In the genomic region with DNA sequence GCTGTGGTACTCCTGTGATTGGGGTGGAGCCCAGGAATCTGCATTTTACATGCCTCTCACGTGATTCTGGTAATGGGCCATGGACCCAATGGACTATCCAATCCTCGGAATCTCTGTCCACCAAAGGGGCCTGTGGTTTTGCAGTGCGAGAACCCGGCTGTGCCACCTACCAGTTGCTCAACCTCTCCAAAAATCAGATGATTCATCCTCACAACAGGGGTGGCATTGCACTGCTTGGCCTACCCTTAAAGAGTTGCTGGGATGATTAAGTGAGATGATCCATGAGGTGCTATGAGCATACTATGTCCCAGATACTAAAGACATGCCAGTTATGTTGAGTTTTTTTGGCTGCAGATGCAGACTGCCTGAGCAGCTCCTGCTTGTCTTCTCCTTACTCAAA, we compare ENCODE assay signal across 13 cellular contexts. TPM values are rescaled to one million over a fixed set of nuclear protein-coding genes. Genes with fewer than 3 reads are reported as not detected.
DNase-seq lines count a peak whose midpoint lies in the region; ATAC-seq, FAIRE-seq and TF ChIP-seq lines count a peak whose summit lies in the region.
"Had no signal": no experiment of that assay in that cellular context is flagged by ENCODE, and none has a peak within 500 bp of the region (broad histone marks: within the 10 kb centered on the region; RNA-seq: fewer than 3 reads in every experiment).

No MANE protein-coding gene starts in this region.

- H3K4me3 ChIP-seq in lower lobe of right lung (no peak overlapping the region), small intestine (ENCODE audit: low read depth in 1 of 2, low read length in 2 of 2) (no peak overlapping the region)

- no peak for ATAC-seq in WTC11
- ATAC-seq in lower lobe of right lung = no peak
- ATAC-seq in HG02623 (IDR thresholded peaks at IDR 0.05; ENCODE audit: unreplicated experiment) = no peak

- CTCF ChIA-PET in WTC11 (lab: Charles Lee) = interaction anchor here (0.6 to 1.7 kb wide), 2 partner anchors 13 to 31 kb away, joined by 3 to 5 read pairs; no protein-coding TSS in a partner anchor

- H3K36me3 Mint-ChIP-seq in WTC11 = peaks cover 5% of the 10 kb centered on the region

- FAIRE-seq in H54 (lab: Jason Lieb, UNC) (no peak), small intestine (lab: Jason Lieb, UNC) (no peak)
- FAIRE-seq: colon, keratinocyte had no signal

- H3K36me3 ChIP-seq in lower lobe of right lung (no peaks in the 10 kb centered on the region), small intestine (ENCODE audit: control insufficient read depth in 2 of 2, insufficient read depth in 2 of 2, low read length in 2 of 2) (no peaks in the 10 kb centered on the region)

- WGBS in small intestine, 3 donors = 65 to 76% (median 70%) methylated on average over 4 of the region's 4 CpGs

- H3K4me1 Mint-ChIP-seq in WTC11 = peaks cover 54% of the 10 kb centered on the region

- TF ChIP-seq CTCF in WTC11 (IDR thresholded peaks at IDR 0.05) (no peak), lower lobe of right lung (IDR thresholded peaks at IDR 0.05) (no peak)

- no peaks in the 10 kb centered on the region for H3K27me3 ChIP-seq in lower lobe of right lung (ENCODE audit: low read depth)
- H3K27me3 ChIP-seq in small intestine (ENCODE audit: control insufficient read depth in 2 of 2, insufficient read depth in 2 of 2, low read length in 2 of 2) = no peaks in the 10 kb centered on the region

- POLR2A ChIA-PET in WTC11 (lab: Charles Lee) = no interaction called here

- no peaks in the 10 kb centered on the region; the same call in 1 of the 2 replicates for H3K27me3 Mint-ChIP-seq in WTC11 (ENCODE audit: low read depth)

- no peaks in the 10 kb centered on the region for H3K9me3 ChIP-seq in lower lobe of right lung
- no peaks in the 10 kb centered on the region for H3K9me3 ChIP-seq in small intestine (ENCODE audit: control insufficient read depth, low read depth)

- H3K4me1 ChIP-seq in lower lobe of right lung (peaks cover 56% of the 10 kb centered on the region), small intestine (ENCODE audit: control insufficient read depth in 2 of 2, insufficient read depth in 1 of 2, low read depth in 1 of 2, low read length in 1 of 2) (peaks cover 8 to 16% of the 10 kb centered on the region in 2 donors)

- H3K27ac Mint-ChIP-seq in WTC11 = no peak overlapping the region

- DNase-seq in AML-193 (lab: John Stamatoyannopoulos, UW) (peak; percentile 35 to 54), H54 (ENCODE audit: insufficient read length, low spot score) (peak; percentile 61), WTC11 (ENCODE audit: low spot score) (no peak), lower lobe of right lung (no peak), OCI-M2 (lab: John Stamatoyannopoulos, UW; ENCODE audit: unreplicated experiment) (no peak), small intestine (no peak)
- no peak for DNase-seq in effector CD8-positive, alpha-beta T cell (lab: John Stamatoyannopoulos, UW)
- DNase-seq: NCI-H1092; stimulated activated CD4-positive, alpha-beta T cell treated with anti-CD3 and anti-CD28 coated beads, Interleukin-1b, Interleukin-23, amount 100 ng/mL, for 48 hours; WERI-Rb-1 had no signal

- no peak for TF ChIP-seq POLR2A in H54 (IDR thresholded peaks at IDR 0.05; ENCODE audit: low read depth, low read length)

- H3K4me3 Mint-ChIP-seq in WTC11 = 0 out of 2 replicates have a peak overlapping the region, but pooled peaks have one; percentile 92

- H3K27ac ChIP-seq in lower lobe of right lung (peak overlapping the region; percentile 99), small intestine (ENCODE audit: low read depth in 1 of 2, low read length in 1 of 2) (no peak overlapping the region)
- H3K27ac ChIP-seq: WERI-Rb-1 had no signal

- intact Hi-C loops in lower lobe of right lung (cut with DNase I) = no loop called here

- no peaks in the 10 kb centered on the region for H3K9me3 Mint-ChIP-seq in WTC11

TF ChIP-seq in WTC11, 78 proteins besides CTCF, POLR2A, EP300 and RAD21:
- TF ChIP-seq SMAD4 (CRISPR knock-in tag; IDR thresholded peaks at IDR 0.05) (no peak), IRF1 (CRISPR knock-in tag; IDR thresholded peaks at IDR 0.05) (no peak), MLX (CRISPR knock-in tag; IDR thresholded peaks at IDR 0.05) (no peak), PREB (CRISPR knock-in tag; IDR thresholded peaks at IDR 0.05; ENCODE audit: borderline replicate concordance) (no peak), HMGA2 (CRISPR knock-in tag; IDR thresholded peaks at IDR 0.05) (no peak), ESRRA (CRISPR knock-in tag; IDR thresholded peaks at IDR 0.05; ENCODE audit: borderline replicate concordance) (no peak), NFYB (CRISPR knock-in tag; conservative IDR thresholded peaks at IDR 0.05; ENCODE audit: low read depth) (no peak), TEAD1 (CRISPR knock-in tag; IDR thresholded peaks at IDR 0.05) (no peak), USF2 (CRISPR knock-in tag; IDR thresholded peaks at IDR 0.05) (no peak)
- TF ChIP-seq, protein P1, sequence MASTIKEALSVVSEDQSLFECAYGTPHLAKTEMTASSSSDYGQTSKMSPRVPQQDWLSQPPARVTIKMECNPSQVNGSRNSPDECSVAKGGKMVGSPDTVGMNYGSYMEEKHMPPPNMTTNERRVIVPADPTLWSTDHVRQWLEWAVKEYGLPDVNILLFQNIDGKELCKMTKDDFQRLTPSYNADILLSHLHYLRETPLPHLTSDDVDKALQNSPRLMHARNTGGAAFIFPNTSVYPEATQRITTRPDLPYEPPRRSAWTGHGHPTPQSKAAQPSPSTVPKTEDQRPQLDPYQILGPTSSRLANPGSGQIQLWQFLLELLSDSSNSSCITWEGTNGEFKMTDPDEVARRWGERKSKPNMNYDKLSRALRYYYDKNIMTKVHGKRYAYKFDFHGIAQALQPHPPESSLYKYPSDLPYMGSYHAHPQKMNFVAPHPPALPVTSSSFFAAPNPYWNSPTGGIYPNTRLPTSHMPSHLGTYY (CRISPR knock-in tag; IDR thresholded peaks at IDR 0.05) = no peak

RNA-seq across cellular contexts. Expression of gene ANP32A, which starts 5.1 kb away (rescaled TPM):
- total RNA-seq in WTC11 (2021) (232 to 253 TPM (median 242 TPM) in 3 replicates), lower lobe of right lung (129 TPM)
- 100 to 1,000 TPM in 1 of 3 donors, 10 to 100 TPM in 2; 56.2 to 147 (median 58.8) TPM for polyA plus RNA-seq in small intestine

Comparison
In these comparisons a context has a peak if more than half of its experiments do, and no peak if none do; other contexts are left out.
1. DNase-seq: peak in AML-193 (2 of 2) and H54 (single experiment); none in WTC11 (single experiment), lower lobe of right lung (single experiment), OCI-M2 (single experiment), small intestine (single experiment) and effector CD8-positive, alpha-beta T cell (single experiment).